In genomic region chr7:100431286-100431735, GRCh38 we compare ENCODE assay signal across 8 cellular contexts. TPM values are rescaled to one million over a fixed set of nuclear protein-coding genes. Genes with fewer than 3 reads are reported as not detected.
DNase-seq lines count a peak whose midpoint lies in the region; ATAC-seq and TF ChIP-seq lines count a peak whose summit lies in the region.

No MANE protein-coding gene starts in this region.

- no peak overlapping the region for H3K4me3 ChIP-seq in CD8-positive, alpha-beta memory T cell (ENCODE audit: low read length)
- peak overlapping the region; percentile 80; the same call in 1 of the 2 replicates for H3K4me3 ChIP-seq in PC-3 (ENCODE audit: low read length)
- peak overlapping the region; percentile 70 for H3K4me3 ChIP-seq in ovary
- H3K4me3 ChIP-seq in prostate gland, result no peak overlapping the region

- H3K27me3 Mint-ChIP-seq in CD8-positive, alpha-beta memory T cell, result peaks cover 0 to 13% of the 10 kb centered on the region in 2 donors
- peaks cover 27% of the 10 kb centered on the region for H3K27me3 Mint-ChIP-seq in endothelial cell (ENCODE audit: unreplicated experiment)

- H3K4me2 ChIP-seq in PC-3 (ENCODE audit: low read length), result peak overlapping the region; percentile 95

- H2AFZ ChIP-seq in PC-3 (ENCODE audit: low read length), result no peak overlapping the region

- intact Hi-C loops in PC-3 (cut with micrococcal nuclease) (no loop called here), ovary (cut with DNase I) (no loop called here), prostate gland (cut with DNase I) (no loop called here)

- peaks cover 67% of the 10 kb centered on the region for H3K79me2 ChIP-seq in PC-3 (ENCODE audit: low read length)

- no peak overlapping the region for H3K27ac ChIP-seq in CD8-positive, alpha-beta memory T cell (ENCODE audit: low read depth, low read length)
- H3K27ac ChIP-seq in PC-3 (ENCODE audit: low read length) (no peak overlapping the region), ovary (no peak overlapping the region), prostate gland (peak overlapping the region in 1 of 2 donors; percentile 100)

- no peak for TF ChIP-seq EP300 in ovary (IDR thresholded peaks at IDR 0.05)

- ATAC-seq in PC-3 (no peak), HG02571 (IDR thresholded peaks at IDR 0.05; ENCODE audit: unreplicated experiment) (no peak), HG02798 (IDR thresholded peaks at IDR 0.05; ENCODE audit: poor library complexity, unreplicated experiment) (no peak)

- peak overlapping the region; percentile 52 to 94 (median 73) for H3K4me3 Mint-ChIP-seq in CD8-positive, alpha-beta memory T cell
- peak overlapping the region; percentile 94 for H3K4me3 Mint-ChIP-seq in endothelial cell (ENCODE audit: unreplicated experiment)

- peaks cover 15% of the 10 kb centered on the region for H3K36me3 ChIP-seq in CD8-positive, alpha-beta memory T cell (ENCODE audit: insufficient read depth, low read length)
- H3K36me3 ChIP-seq in PC-3 (ENCODE audit: low read depth, low read length), result peaks cover 22% of the 10 kb centered on the region
- no peaks in the 10 kb centered on the region for H3K36me3 ChIP-seq in ovary
- peaks cover 5 to 7% of the 10 kb centered on the region in 2 donors for H3K36me3 ChIP-seq in prostate gland

- H3K9ac ChIP-seq in PC-3 (ENCODE audit: low read length), result no peak overlapping the region

- H3K9me3 Mint-ChIP-seq in CD8-positive, alpha-beta memory T cell, result peaks cover 0 to 7% (median 5%) of the 10 kb centered on the region in 5 donors
- H3K9me3 Mint-ChIP-seq in endothelial cell (ENCODE audit: unreplicated experiment), result no peaks in the 10 kb centered on the region

- DNase-seq in CD8-positive, alpha-beta memory T cell, result peak in 1 of 5 donors; percentile 55
- DNase-seq in PC-3, result no peak
- DNase-seq in endothelial cell (ENCODE audit: low spot score), result no peak
- DNase-seq in ovary, result peak in 3 of 5 donors; percentile 45 to 58 (median 57)
- no peak for DNase-seq in prostate gland (ENCODE audit: low spot score)
- no peak for DNase-seq in NCI-H1092 (lab: John Stamatoyannopoulos, UW)

- peaks cover 0 to 65% (median 9%) of the 10 kb centered on the region in 3 donors for H3K36me3 Mint-ChIP-seq in CD8-positive, alpha-beta memory T cell
- H3K36me3 Mint-ChIP-seq in endothelial cell (ENCODE audit: low read depth, unreplicated experiment), result peaks cover 44% of the 10 kb centered on the region

- H3K9me3 ChIP-seq in CD8-positive, alpha-beta memory T cell (ENCODE audit: low read length), result no peaks in the 10 kb centered on the region
- H3K9me3 ChIP-seq in PC-3 (ENCODE audit: low read length), result no peaks in the 10 kb centered on the region
- H3K9me3 ChIP-seq in ovary, result no peaks in the 10 kb centered on the region
- H3K9me3 ChIP-seq in prostate gland, result no peaks in the 10 kb centered on the region

- TF ChIP-seq CTCF in PC-3 (conservative IDR thresholded peaks at IDR 0.05; ENCODE audit: low read depth, low read length), result no peak
- no peak for TF ChIP-seq CTCF in endothelial cell (IDR thresholded peaks at IDR 0.05; ENCODE audit: unreplicated experiment)
- no peak for TF ChIP-seq CTCF in ovary (IDR thresholded peaks at IDR 0.05)
- no peak for TF ChIP-seq CTCF in prostate gland (IDR thresholded peaks at IDR 0.05)

- CTCF ChIA-PET in CD8-positive, alpha-beta memory T cell (lab: Charles Lee), result no interaction called here
- CTCF ChIA-PET in PC-3 (lab: Charles Lee), result no interaction called here

- peak overlapping the region; percentile 67 to 98 (median 90) for H3K27ac Mint-ChIP-seq in CD8-positive, alpha-beta memory T cell
- peak overlapping the region; percentile 48 for H3K27ac Mint-ChIP-seq in endothelial cell (ENCODE audit: unreplicated experiment)

- H4K20me1 ChIP-seq in PC-3 (ENCODE audit: low read length), result no peaks in the 10 kb centered on the region

- 79 to 84% (median 80%) methylated on average over 23 of the region's 23 CpGs for WGBS in ovary, 3 donors
- 87% methylated on average over 22 of the region's 23 CpGs for WGBS in prostate gland

- peaks cover 44 to 73% (median 49%) of the 10 kb centered on the region in 3 donors for H3K4me1 Mint-ChIP-seq in CD8-positive, alpha-beta memory T cell
- H3K4me1 Mint-ChIP-seq in endothelial cell (ENCODE audit: unreplicated experiment), result peaks cover 45% of the 10 kb centered on the region

- BruUV-seq in PC-3 (replicated peaks; lab: Mats Ljungman, UMichigan), result no TSS peak

- peaks cover 47% of the 10 kb centered on the region for H3K4me1 ChIP-seq in CD8-positive, alpha-beta memory T cell (ENCODE audit: insufficient read depth, low read length)
- H3K4me1 ChIP-seq in PC-3 (ENCODE audit: insufficient read depth, low read length), result peaks cover 34% of the 10 kb centered on the region
- peaks cover 21% of the 10 kb centered on the region for H3K4me1 ChIP-seq in ovary (ENCODE audit: insufficient read depth)
- H3K4me1 ChIP-seq in prostate gland (replicated peaks), result peaks cover 29% of the 10 kb centered on the region

- TF ChIP-seq POLR2A in ovary (IDR thresholded peaks at IDR 0.05) (no peak), prostate gland (IDR thresholded peaks at IDR 0.05) (no peak)

- H3F3A ChIP-seq in PC-3 (ENCODE audit: low read length, unreplicated experiment), result peaks cover 9% of the 10 kb centered on the region

- no peaks in the 10 kb centered on the region for H3K27me3 ChIP-seq in CD8-positive, alpha-beta memory T cell (ENCODE audit: insufficient read depth, low read length, poor library complexity, severe bottlenecking)
- H3K27me3 ChIP-seq in PC-3 (ENCODE audit: low read length), result no peaks in the 10 kb centered on the region
- no peaks in the 10 kb centered on the region for H3K27me3 ChIP-seq in ovary
- H3K27me3 ChIP-seq in prostate gland (replicated peaks; ENCODE audit: insufficient read depth), result no peaks in the 10 kb centered on the region

- POLR2A ChIA-PET in CD8-positive, alpha-beta memory T cell (lab: Charles Lee), result interaction anchor here (0.6 kb wide), 1 partner anchor 34 kb away, joined by 3 read pairs; no protein-coding TSS in a partner anchor
- POLR2A ChIA-PET in PC-3 (lab: Charles Lee; ENCODE audit: unreplicated experiment), result no interaction called here

- no peaks in the 10 kb centered on the region for H3K9me2 ChIP-seq in PC-3 (replicated peaks; ENCODE audit: low read length)

RNA-seq across cellular contexts. Expression of gene MEPCE, which starts 1.7 kb away (rescaled TPM):
- 10 to 100 TPM; 75.9 to 78.8 TPM for total RNA-seq in CD8-positive, alpha-beta memory T cell
- polyA plus RNA-seq in CD8-positive, alpha-beta memory T cell, result 13.6 TPM
- total RNA-seq in PC-3 (2014; rRNA removed), result 35.1 and 36.0 TPM in 2 replicates
- 30.5 TPM for total RNA-seq in endothelial cell (ENCODE audit: unreplicated experiment)
- total RNA-seq in ovary, result 10 to 100 TPM; 29.4 to 60.6 (median 44.7) TPM
- polyA plus RNA-seq in ovary, result 10 to 100 TPM; 30.0 to 48.9 TPM
- total RNA-seq in prostate gland, result 10 to 100 TPM; 24.2 to 62.8 TPM

RNA-seq across cellular contexts. Expression of gene ZCWPW1, which starts 2.8 kb away (rescaled TPM):
- total RNA-seq in CD8-positive, alpha-beta memory T cell, result 1 to 10 TPM; 4.3 to 5.0 TPM
- 6.5 TPM for polyA plus RNA-seq in CD8-positive, alpha-beta memory T cell
- 1.4 and 2.2 TPM in 2 replicates for total RNA-seq in PC-3 (2014; rRNA removed)
- total RNA-seq in endothelial cell (ENCODE audit: unreplicated experiment), result 2.2 TPM
- total RNA-seq in ovary, result 1 to 10 TPM; 2.6 to 6.5 (median 5.0) TPM
- 1 to 10 TPM; 8.2 to 9.3 TPM for polyA plus RNA-seq in ovary
- 10 to 100 TPM in 1 of 2 donors, 1 to 10 TPM in 1; 5.5 to 34.6 TPM for total RNA-seq in prostate gland

RNA-seq across cellular contexts. Expression of gene PPP1R35, which starts 5.0 kb away (rescaled TPM):
- total RNA-seq in CD8-positive, alpha-beta memory T cell, result 10 to 100 TPM; 41.4 to 46.3 TPM
- 50.2 TPM for polyA plus RNA-seq in CD8-positive, alpha-beta memory T cell
- 36.1 and 51.1 TPM in 2 replicates for total RNA-seq in PC-3 (2014; rRNA removed)
- total RNA-seq in endothelial cell (ENCODE audit: unreplicated experiment), result 27.3 TPM
- 10 to 100 TPM; 31.8 to 48.5 (median 39.1) TPM for total RNA-seq in ovary
- 10 to 100 TPM in 1 of 2 donors, 1 to 10 TPM in 1; 2.7 to 39.8 TPM for polyA plus RNA-seq in ovary
- 10 to 100 TPM; 44.1 to 60.5 TPM for total RNA-seq in prostate gland

RNA-seq across cellular contexts. Expression of gene SPACDR, which starts 32.7 kb away (rescaled TPM):
- total RNA-seq in CD8-positive, alpha-beta memory T cell, result 1 to 10 TPM in 1 of 2 experiments, under 1 TPM in 1; 1.00 to 1.7 TPM
- 0.56 TPM for polyA plus RNA-seq in CD8-positive, alpha-beta memory T cell
- total RNA-seq in PC-3 (2014; rRNA removed), result 0.11 and 2.5 TPM in 2 replicates
- 4.3 TPM for total RNA-seq in endothelial cell (ENCODE audit: unreplicated experiment)
- total RNA-seq in ovary, result 1 to 10 TPM in 2 of 7 donors, under 1 TPM in 4, not detected in 1; 0.45 to 3.0 (median 0.87) TPM
- under 1 TPM; 0.25 to 0.71 TPM for polyA plus RNA-seq in ovary
- total RNA-seq in prostate gland, result 10 to 100 TPM in 1 of 2 donors, not detected in 1; 11.9 TPM

RNA-seq across cellular contexts. Expression of gene TSC22D4, which starts 47.7 kb away (rescaled TPM):
- 10 to 100 TPM; 96.2 to 99.1 TPM for total RNA-seq in CD8-positive, alpha-beta memory T cell
- 40.5 TPM for polyA plus RNA-seq in CD8-positive, alpha-beta memory T cell
- total RNA-seq in PC-3 (2014; rRNA removed) (57.1 and 66.1 TPM in 2 replicates), endothelial cell (ENCODE audit: unreplicated experiment) (94.3 TPM), ovary (10 to 100 TPM; 19.8 to 57.3 (median 47.5) TPM), prostate gland (100 to 1,000 TPM in 1 of 2 donors, 10 to 100 TPM in 1; 77.6 to 152 TPM)
- 10 to 100 TPM in 1 of 2 donors, 1 to 10 TPM in 1; 6.5 to 40.4 TPM for polyA plus RNA-seq in ovary

Comparison
In these comparisons a context has a peak if more than half of its experiments do, and no peak if none do; other contexts are left out.
1. DNase-seq: peak in ovary (3 of 5); none in PC-3 (single experiment), endothelial cell (single experiment), prostate gland (single experiment) and NCI-H1092 (single experiment).
2. H3K4me3 ChIP-seq: peak in PC-3 (single experiment) and ovary (single experiment); none in CD8-positive, alpha-beta memory T cell (single experiment) and prostate gland (0 of 2).